In genomic region chrX:153701706-153702105, GRCh38 we compare ENCODE assay signal across 18 cellular contexts. TPM values are rescaled to one million over a fixed set of nuclear protein-coding genes. Genes with fewer than 3 reads are reported as not detected.
DNase-seq lines count a peak whose midpoint lies in the region; ATAC-seq and TF ChIP-seq lines count a peak whose summit lies in the region.
"Had no signal": no experiment of that assay in that cellular context is flagged by ENCODE, and none has a peak within 500 bp of the region (broad histone marks: within the 10 kb centered on the region; RNA-seq: fewer than 3 reads in every experiment).

No MANE protein-coding gene starts in this region.

- H2AFZ ChIP-seq in neural progenitor cell (replicated peaks) = no peak overlapping the region

- TF ChIP-seq POLR2A in sigmoid colon (IDR thresholded peaks at IDR 0.05) = no peak
- TF ChIP-seq POLR2A in transverse colon (IDR thresholded peaks at IDR 0.05) = no peak

- H3K4me1 Mint-ChIP-seq in neural progenitor cell = no peaks in the 10 kb centered on the region
- H3K4me1 Mint-ChIP-seq: CD14-positive monocyte, H9 had no signal

- peaks cover 5% of the 10 kb centered on the region for H3K36me3 Mint-ChIP-seq in neural progenitor cell

- H3K79me2 ChIP-seq in neural progenitor cell (ENCODE audit: low read depth) = no peaks in the 10 kb centered on the region

- TF ChIP-seq EP300 in sigmoid colon (IDR thresholded peaks at IDR 0.05) (no peak), transverse colon (IDR thresholded peaks at IDR 0.05; ENCODE audit: low read depth) (no peak)

- no peak overlapping the region for H3K27ac Mint-ChIP-seq in neural progenitor cell
- H3K27ac Mint-ChIP-seq: CD8-positive, alpha-beta T cell; H9 had no signal

- H3K27me3 ChIP-seq in left ventricle myocardium inferior (ENCODE audit: low read depth) (no peaks in the 10 kb centered on the region), right atrium auricular region (no peaks in the 10 kb centered on the region), mucosa of rectum (ENCODE audit: control insufficient read depth in 2 of 2, insufficient read depth in 2 of 2, low read length in 2 of 2) (no peaks in the 10 kb centered on the region), sigmoid colon (no peaks in the 10 kb centered on the region), transverse colon (no peaks in the 10 kb centered on the region), neural progenitor cell (no peaks in the 10 kb centered on the region)

- intact Hi-C loops in left ventricle myocardium inferior (cut with micrococcal nuclease) = no loop called here
- intact Hi-C loops in sigmoid colon (cut with DNase I) = no loop called here
- intact Hi-C loops in transverse colon (cut with DNase I; ENCODE audit: low total_unique reads) = no loop called here

- peaks cover 7% of the 10 kb centered on the region for H3F3A ChIP-seq in neural progenitor cell (ENCODE audit: low read depth)

- DNase-seq in left ventricle myocardium inferior (no peak), right atrium auricular region (ENCODE audit: low spot score) (no peak), sigmoid colon (no peak), transverse colon (no peak), NCI-H2171 treated with DMSO at 0.1 percent for 48 hours (lab: John Stamatoyannopoulos, UW) (no peak), neural progenitor cell (ENCODE audit: low spot score) (no peak)
- DNase-seq: AML-193; Calu3; CD8-positive, alpha-beta T cell; DMS79 treated with DMSO at 0.1 percent for 48 hours; GF-D8; H9 had no signal

- H3K9ac ChIP-seq in mucosa of rectum (ENCODE audit: low read depth in 1 of 2, low read length in 2 of 2) = no peak overlapping the region
- H3K9ac ChIP-seq in neural progenitor cell = no peak overlapping the region

- ATAC-seq in HG03045 (IDR thresholded peaks at IDR 0.05; ENCODE audit: unreplicated experiment) = no peak
- ATAC-seq: A549; CD8-positive, alpha-beta T cell had no signal

- no peak overlapping the region for H3K4me2 ChIP-seq in neural progenitor cell
- H3K4me2 ChIP-seq: A549 had no signal

- in situ Hi-C loops in transverse colon (cut with MboI; ENCODE audit: low pct_ligation_motif_present in 1 of 4, low pct_unique_long_range_greater_than_20kb in 1 of 4, low sequenced_read_pairs in 3 of 4) = no loop called here

- no peak overlapping the region for H3K4me3 Mint-ChIP-seq in neural progenitor cell
- H3K4me3 Mint-ChIP-seq: CD14-positive monocyte; CD8-positive, alpha-beta T cell; H9 had no signal

- peaks cover 4% of the 10 kb centered on the region for H3K27me3 Mint-ChIP-seq in neural progenitor cell (ENCODE audit: insufficient read depth, low read depth)

- no peaks in the 10 kb centered on the region for H3K9me3 ChIP-seq in left ventricle myocardium inferior (replicated peaks)
- no peaks in the 10 kb centered on the region for H3K9me3 ChIP-seq in right atrium auricular region
- H3K9me3 ChIP-seq in mucosa of rectum (ENCODE audit: control insufficient read depth in 2 of 2, low read length in 2 of 2) = no peaks in the 10 kb centered on the region
- no peaks in the 10 kb centered on the region for H3K9me3 ChIP-seq in sigmoid colon
- no peaks in the 10 kb centered on the region for H3K9me3 ChIP-seq in transverse colon
- no peaks in the 10 kb centered on the region for H3K9me3 ChIP-seq in neural progenitor cell (ENCODE audit: low read depth)
- H3K9me3 ChIP-seq: A549 had no signal

- 94 to 95% methylated on average over 12 of the region's 12 CpGs for WGBS in sigmoid colon, 2 donors
- WGBS in transverse colon (ENCODE audit: low coverage in 1 of 2), 2 donors = 86% methylated on average over 12 of the region's 12 CpGs; no CpG with 5 or more reads in 1 of the 2 donors

- peaks cover 7% of the 10 kb centered on the region for H4K20me1 ChIP-seq in neural progenitor cell (ENCODE audit: low read depth)

- peaks cover 43% of the 10 kb centered on the region for H3K4me1 ChIP-seq in left ventricle myocardium inferior
- H3K4me1 ChIP-seq in right atrium auricular region = peaks cover 0 to 12% of the 10 kb centered on the region in 2 donors
- H3K4me1 ChIP-seq in mucosa of rectum (ENCODE audit: control insufficient read depth in 2 of 2, insufficient read depth in 2 of 2, low read length in 2 of 2) = peaks cover 24 to 43% of the 10 kb centered on the region in 2 donors
- peaks cover 0 to 60% (median 26%) of the 10 kb centered on the region in 4 donors for H3K4me1 ChIP-seq in sigmoid colon
- H3K4me1 ChIP-seq in transverse colon = peaks cover 6 to 52% (median 31%) of the 10 kb centered on the region in 4 donors
- no peaks in the 10 kb centered on the region for H3K4me1 ChIP-seq in neural progenitor cell
- H3K4me1 ChIP-seq: A549 had no signal

- H3K27ac ChIP-seq in left ventricle myocardium inferior (replicated peaks) (peak overlapping the region; percentile 86), right atrium auricular region (peak overlapping the region in 1 of 2 donors; percentile 75), mucosa of rectum (ENCODE audit: low read depth in 2 of 2, low read length in 2 of 2) (peak overlapping the region; percentile 91 to 95), sigmoid colon (peak overlapping the region in 3 of 4 donors; percentile 76 to 81 (median 78)), transverse colon (peak overlapping the region; percentile 72 to 88 (median 87)), neural progenitor cell (no peak overlapping the region)
- H3K27ac ChIP-seq: 22Rv1, A549 had no signal

- H3K36me3 ChIP-seq in left ventricle myocardium inferior (peaks cover 4% of the 10 kb centered on the region), right atrium auricular region (peaks cover 11% of the 10 kb centered on the region), mucosa of rectum (ENCODE audit: control insufficient read depth in 2 of 2, insufficient read depth in 2 of 2, low read length in 2 of 2) (peaks cover 5 to 7% of the 10 kb centered on the region in 2 donors), sigmoid colon (no peaks in the 10 kb centered on the region), transverse colon (no peaks in the 10 kb centered on the region), neural progenitor cell (no peaks in the 10 kb centered on the region)

- H3K4me3 ChIP-seq in left ventricle myocardium inferior (no peak overlapping the region), right atrium auricular region (no peak overlapping the region), mucosa of rectum (ENCODE audit: low read length in 2 of 2) (no peak overlapping the region), sigmoid colon (no peak overlapping the region), transverse colon (no peak overlapping the region), neural progenitor cell (no peak overlapping the region)
- H3K4me3 ChIP-seq: A549 had no signal

- H3K9me3 Mint-ChIP-seq in neural progenitor cell = peaks cover 33% of the 10 kb centered on the region
- H3K9me3 Mint-ChIP-seq: CD8-positive, alpha-beta T cell had no signal

- TF ChIP-seq CTCF in left ventricle myocardium inferior (IDR thresholded peaks at IDR 0.05; ENCODE audit: borderline replicate concordance) (no peak), right atrium auricular region (IDR thresholded peaks at IDR 0.05) (no peak), sigmoid colon (IDR thresholded peaks at IDR 0.05) (no peak), transverse colon (IDR thresholded peaks at IDR 0.05) (no peak), neural progenitor cell (IDR thresholded peaks at IDR 0.05) (no peak)

RNA-seq across cellular contexts. Expression of gene SLC6A8, which starts 14.0 kb away (rescaled TPM):
- total RNA-seq in left ventricle myocardium inferior (229 TPM), right atrium auricular region (10 to 100 TPM; 71.3 to 76.6 TPM), sigmoid colon (10 to 100 TPM; 31.9 to 60.7 (median 35.1) TPM), transverse colon (100 to 1,000 TPM in 3 of 4 donors, 10 to 100 TPM in 1; 61.1 to 332 (median 197) TPM), neural progenitor cell (ENCODE audit: low replicate concordance) (94.1 and 191 TPM in 2 replicates)
- polyA plus RNA-seq in sigmoid colon = 100 to 1,000 TPM in 1 of 3 donors, 10 to 100 TPM in 2; 67.9 to 158 (median 70.5) TPM

RNA-seq across cellular contexts. Expression of gene BCAP31, which starts 22.5 kb away (rescaled TPM):
- 80.8 TPM for total RNA-seq in left ventricle myocardium inferior
- 100 to 1,000 TPM in 1 of 2 donors, 10 to 100 TPM in 1; 86.3 to 109 TPM for total RNA-seq in right atrium auricular region
- 100 to 1,000 TPM in 1 of 4 donors, 10 to 100 TPM in 3; 59.3 to 124 (median 70.4) TPM for total RNA-seq in sigmoid colon
- polyA plus RNA-seq in sigmoid colon = 100 to 1,000 TPM in 1 of 3 donors, 10 to 100 TPM in 2; 61.3 to 216 (median 70.9) TPM
- total RNA-seq in transverse colon = 100 to 1,000 TPM in 2 of 4 donors, 10 to 100 TPM in 2; 37.6 to 113 (median 74.4) TPM
- total RNA-seq in neural progenitor cell (ENCODE audit: low replicate concordance) = 52.5 and 68.7 TPM in 2 replicates

RNA-seq across cellular contexts. Expression of gene ABCD1, which starts 22.9 kb away (rescaled TPM):
- total RNA-seq in left ventricle myocardium inferior = 16.0 TPM
- total RNA-seq in right atrium auricular region = 10 to 100 TPM; 15.2 to 18.0 TPM
- total RNA-seq in sigmoid colon = 10 to 100 TPM; 11.0 to 21.3 (median 18.3) TPM
- 10 to 100 TPM in 1 of 3 donors, 1 to 10 TPM in 2; 1.8 to 12.8 (median 3.2) TPM for polyA plus RNA-seq in sigmoid colon
- total RNA-seq in transverse colon = 10 to 100 TPM in 3 of 4 donors, 1 to 10 TPM in 1; 7.0 to 50.5 (median 18.1) TPM
- total RNA-seq in neural progenitor cell (ENCODE audit: low replicate concordance) = 0.79 and 5.0 TPM in 2 replicates

RNA-seq across cellular contexts. Expression of gene PNCK, which starts 28.1 kb away (rescaled TPM):
- 6.1 TPM for total RNA-seq in left ventricle myocardium inferior
- total RNA-seq in right atrium auricular region = 10 to 100 TPM in 1 of 2 donors, 1 to 10 TPM in 1; 4.0 to 42.4 TPM
- 100 to 1,000 TPM in 1 of 4 donors, 10 to 100 TPM in 3; 33.9 to 135 (median 64.2) TPM for total RNA-seq in sigmoid colon
- 1 to 10 TPM in 1 of 3 donors, not detected in 2; 4.6 TPM for polyA plus RNA-seq in sigmoid colon
- total RNA-seq in transverse colon = 10 to 100 TPM in 1 of 4 donors, 1 to 10 TPM in 2, not detected in 1; 6.5 to 74.4 (median 7.9) TPM
- total RNA-seq in neural progenitor cell (ENCODE audit: low replicate concordance) = 19.7 and 53.5 TPM in 2 replicates
- polyA plus RNA-seq: CD14-positive monocyte had no signal

RNA-seq across cellular contexts. Expression of gene DUSP9, which starts 54.7 kb away (rescaled TPM):
- total RNA-seq in left ventricle myocardium inferior (not detected), right atrium auricular region (not detected), sigmoid colon (not detected), transverse colon (not detected), neural progenitor cell (ENCODE audit: low replicate concordance) (0.21 and 2.0 TPM in 2 replicates)
- polyA plus RNA-seq in sigmoid colon = under 1 TPM in 1 of 3 donors, not detected in 2; 0.06 TPM
- total RNA-seq: CD8-positive, alpha-beta T cell; HT-29 had no signal
- polyA plus RNA-seq: CD14-positive monocyte had no signal
